11 cellular contexts compared by ENCODE assay signal in the genomic region with DNA sequence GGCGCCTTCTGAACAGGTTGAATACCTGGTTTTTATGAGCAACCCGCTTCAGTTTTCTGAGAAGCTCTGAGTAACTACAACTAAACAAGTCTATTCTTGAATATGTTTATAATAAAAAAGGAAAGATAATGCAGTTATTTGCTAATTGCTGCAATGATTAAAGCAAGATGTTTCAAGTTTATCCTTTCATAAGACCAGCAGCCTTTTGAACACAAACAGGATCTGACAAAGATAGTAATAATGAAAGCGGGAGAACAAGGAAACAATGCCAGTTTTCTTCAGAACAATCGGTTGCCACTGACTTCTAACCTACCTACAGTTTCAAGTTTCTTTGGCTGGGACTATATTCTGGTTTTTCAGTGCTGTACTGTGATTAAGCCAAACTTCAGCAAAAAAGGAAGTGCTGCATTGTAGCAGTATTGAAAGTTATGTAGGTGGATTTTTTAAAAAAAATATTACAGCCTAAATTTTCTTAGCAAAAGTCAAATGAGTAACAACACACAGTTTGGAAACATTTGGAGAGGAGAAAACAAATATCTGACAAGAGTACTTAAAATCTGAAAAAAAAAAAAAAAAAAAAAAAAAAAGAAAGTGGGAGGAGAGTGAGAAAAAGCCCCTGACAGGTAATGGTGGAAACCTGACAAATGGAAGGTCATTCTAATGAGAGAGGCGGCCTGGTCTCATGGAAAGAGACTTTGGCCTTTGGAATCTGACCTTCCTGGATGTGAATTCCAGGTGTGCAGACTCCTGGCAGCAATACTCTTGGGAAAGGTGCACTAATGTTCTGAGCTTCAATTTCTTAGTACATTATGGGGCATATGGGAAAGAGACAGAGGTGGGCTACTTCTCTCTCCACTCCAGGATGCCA. TPM values are rescaled to one million over a fixed set of nuclear protein-coding genes. Genes with fewer than 3 reads are reported as not detected.
A peak's percentile ranks its signal among the peaks of the same experiment; 100 is the strongest.
DNase-seq lines count a peak whose midpoint lies in the region; ATAC-seq and TF ChIP-seq lines count a peak whose summit lies in the region.
"Had no signal": no experiment of that assay in that cellular context is flagged by ENCODE, and none has a peak within 500 bp of the region (broad histone marks: within the 10 kb centered on the region; RNA-seq: fewer than 3 reads in every experiment).

No MANE protein-coding gene starts in this region.

- no peaks in the 10 kb centered on the region for H3K36me3 Mint-ChIP-seq in activated T-cell treated with anti-CD3 and anti-CD28 coated beads, Interleukin-2, amount 50 U/mL, for 4 hours (ENCODE audit: insufficient read depth)

- H3K27me3 Mint-ChIP-seq in activated T-cell treated with anti-CD3 and anti-CD28 coated beads, Interleukin-2, amount 50 U/mL, for 4 hours (ENCODE audit: low read depth): peaks cover 6% of the 10 kb centered on the region

- DNase-seq in activated T-cell treated with anti-CD3 and anti-CD28 coated beads, Interleukin-2, amount 50 U/mL, for 4 hours: no peak
- no peak for DNase-seq in activated T-cell treated with anti-CD3 and anti-CD28 coated beads, Interleukin-2, amount 50 U/mL, for 1 hour
- DNase-seq in RWPE1 (ENCODE audit: low spot score) (peak; percentile 38), fibroblast of villous mesenchyme (ENCODE audit: low read depth) (peak; percentile 67), upper lobe of left lung (no peak), T-helper 2 cell (no peak)
- DNase-seq in effector CD4-positive, alpha-beta T cell: no peak
- DNase-seq: GDM1, substantia nigra had no signal

- peaks cover 23% of the 10 kb centered on the region for H3K4me1 Mint-ChIP-seq in activated T-cell treated with anti-CD3 and anti-CD28 coated beads, Interleukin-2, amount 50 U/mL, for 4 hours (ENCODE audit: low read depth)

- no peak for TF ChIP-seq POLR2A in upper lobe of left lung (IDR thresholded peaks at IDR 0.05)

- CTCF ChIA-PET in RWPE1 (lab: Yijun Ruan, JAX): interaction anchor here (0.5 to 0.9 kb wide), 2 partner anchors 101 to 1010 kb away, joined by 4 to 5 read pairs; no protein-coding TSS in a partner anchor

- POLR2A ChIA-PET in RWPE1 (lab: Yijun Ruan, JAX; ENCODE audit: low non-redundant PET): no interaction called here

- peaks cover 23 to 61% (median 41%) of the 10 kb centered on the region in 4 donors for H3K4me1 ChIP-seq in upper lobe of left lung

- ATAC-seq in activated T-cell treated with anti-CD3 and anti-CD28 coated beads, Interleukin-2, amount 50 U/mL, for 4 hours: peak; percentile 62 to 68
- no peak for ATAC-seq in upper lobe of left lung (ENCODE audit: low FRiP score in 2 of 2)
- ATAC-seq in GM21576 (IDR thresholded peaks at IDR 0.05; ENCODE audit: unreplicated experiment): no peak

- H3K9me3 ChIP-seq in upper lobe of left lung: no peaks in the 10 kb centered on the region

- 49 to 53% methylated on average over 5 of the region's 5 CpGs for WGBS in upper lobe of left lung, 2 donors

- H3K27me3 ChIP-seq in upper lobe of left lung: no peaks in the 10 kb centered on the region

- H3K36me3 ChIP-seq in upper lobe of left lung: no peaks in the 10 kb centered on the region

- H3K4me3 ChIP-seq in fibroblast of villous mesenchyme (ENCODE audit: low read depth, low read length): no peak overlapping the region
- H3K4me3 ChIP-seq in upper lobe of left lung: no peak overlapping the region

- TF ChIP-seq CTCF in RWPE1 (conservative IDR thresholded peaks at IDR 0.05; ENCODE audit: low read depth) (no peak), fibroblast of villous mesenchyme (IDR thresholded peaks at IDR 0.05; ENCODE audit: insufficient read depth, low read depth, low read length) (no peak), upper lobe of left lung (IDR thresholded peaks at IDR 0.05) (no peak)

- TF ChIP-seq EP300 in upper lobe of left lung (IDR thresholded peaks at IDR 0.05): no peak

- peak overlapping the region; percentile 57 for H3K27ac ChIP-seq in RWPE1
- peak overlapping the region in 3 of 4 donors; percentile 48 to 70 (median 66) for H3K27ac ChIP-seq in upper lobe of left lung

- no peaks in the 10 kb centered on the region for H3K9me3 Mint-ChIP-seq in activated T-cell treated with anti-CD3 and anti-CD28 coated beads, Interleukin-2, amount 50 U/mL, for 4 hours
- H3K9me3 Mint-ChIP-seq: neural crest cell had no signal

- no peak overlapping the region for H3K4me3 Mint-ChIP-seq in activated T-cell treated with anti-CD3 and anti-CD28 coated beads, Interleukin-2, amount 50 U/mL, for 4 hours
- H3K4me3 Mint-ChIP-seq: neural crest cell had no signal

RNA-seq across cellular contexts. Expression of gene KCNJ15, which starts 11.4 kb away (rescaled TPM):
- total RNA-seq in activated T-cell treated with anti-CD3 and anti-CD28 coated beads, Interleukin-2, amount 50 U/mL, for 4 hours: under 1 TPM; 0.29 to 0.46 (median 0.40) TPM
- total RNA-seq in fibroblast of villous mesenchyme (under 0.01 TPM in 2 replicates), upper lobe of left lung (10 to 100 TPM; 17.9 to 93.0 (median 48.6) TPM)

Comparison
In these comparisons a context has a peak if more than half of its experiments do, and no peak if none do; other contexts are left out.
1. ATAC-seq: peak in activated T-cell treated with anti-CD3 and anti-CD28 coated beads, Interleukin-2, amount 50 U/mL, for 4 hours (2 of 2); none in upper lobe of left lung (0 of 2) and GM21576 (single experiment).
2. DNase-seq: peak in RWPE1 (single experiment) and fibroblast of villous mesenchyme (single experiment); none in activated T-cell treated with anti-CD3 and anti-CD28 coated beads, Interleukin-2, amount 50 U/mL, for 4 hours (single experiment), activated T-cell treated with anti-CD3 and anti-CD28 coated beads, Interleukin-2, amount 50 U/mL, for 1 hour (single experiment), upper lobe of left lung (0 of 2), effector CD4-positive, alpha-beta T cell (single experiment) and T-helper 2 cell (0 of 5).
3. RNA of gene KCNJ15, which starts 11.4 kb away (total RNA-seq): 17.9 to 93.0 TPM in upper lobe of left lung; 0.29 to 0.46 TPM in activated T-cell treated with anti-CD3 and anti-CD28 coated beads, Interleukin-2, amount 50 U/mL, for 4 hours and under 0.01 TPM in fibroblast of villous mesenchyme; every median in the first group is over 10 times any median in the second.